Comparison of ENCODE assay signal across 16 cellular contexts in the genomic region with DNA sequence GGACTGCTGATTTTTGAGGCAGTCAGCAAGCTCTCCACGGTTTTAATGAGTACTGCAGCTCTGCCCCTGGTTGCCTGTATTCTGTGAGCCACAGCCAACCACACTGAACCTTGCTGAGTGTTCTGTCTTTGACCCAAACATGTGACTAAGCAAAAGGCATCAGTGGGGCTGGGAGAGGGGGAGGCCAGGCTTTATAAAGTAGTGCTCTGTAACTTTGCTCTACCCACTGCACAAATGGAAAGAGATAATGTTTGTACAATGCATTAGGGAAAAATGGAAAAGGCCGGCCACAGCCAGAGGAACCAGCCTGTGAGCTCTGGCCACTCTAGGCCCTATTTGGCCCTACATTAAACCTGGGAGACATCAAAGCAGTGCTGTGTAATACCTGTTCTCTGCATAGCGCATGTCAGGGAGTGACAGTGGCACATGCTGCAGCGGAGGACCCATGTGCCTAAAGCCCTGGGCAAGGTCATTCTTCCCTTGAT. TPM values are rescaled to one million over a fixed set of nuclear protein-coding genes. Genes with fewer than 3 reads are reported as not detected.
"Had no signal": no experiment of that assay in that cellular context is flagged by ENCODE, and none has a peak within 500 bp of the region (broad histone marks: within the 10 kb centered on the region; RNA-seq: fewer than 3 reads in every experiment).

No MANE protein-coding gene starts in this region.

- H3K4me1 ChIP-seq: adrenal gland, lower lobe of right lung had no signal

- ATAC-seq: activated T-cell treated with anti-CD3 and anti-CD28 coated beads, Interleukin-2, amount 50 U/mL, for 4 hours; lower lobe of right lung; stimulated activated naive CD8-positive, alpha-beta T cell treated with anti-CD3 and anti-CD28 coated beads, Interleukin-15, Interleukin-2, amounts not matched to agents 100 U/mL and 50 U/mL, for 24 hours had no signal

- H3K4me3 ChIP-seq: adrenal gland, coronary artery, esophagus squamous epithelium, lower lobe of right lung, upper lobe of left lung had no signal

- H3K9me3 ChIP-seq: adrenal gland, esophagus squamous epithelium, lower lobe of right lung, upper lobe of left lung had no signal

- DNase-seq: activated CD4-positive, alpha-beta memory T cell treated with anti-CD3 and anti-CD28 coated beads, Interleukin-2, amount 10 ng/mL, durations not matched to agents 7 days and 5 days; activated effector memory CD4-positive, alpha-beta T cell treated with Interleukin-2 at 50 U/mL for 16 hours; activated T-cell treated with anti-CD3 and anti-CD28 coated beads, Interleukin-2, amount 50 U/mL, for 4 hours; adrenal gland; caudate nucleus; effector CD4-positive, alpha-beta T cell; esophagus squamous epithelium; lower lobe of right lung; nephron progenitor cell; stimulated activated CD4-positive, alpha-beta T cell treated with anti-CD3 and anti-CD28 coated beads, Interleukin-4, amount 100 ng/mL, for 4 hours; stimulated activated CD8-positive, alpha-beta memory T cell treated with anti-CD3 and anti-CD28 coated beads, Interleukin-4, amount 100 ng/mL, for 48 hours; stimulated activated naive CD8-positive, alpha-beta T cell treated with anti-CD3 and anti-CD28 coated beads, Interleukin-15, Interleukin-2, amounts not matched to agents 100 U/mL and 50 U/mL, for 24 hours; upper lobe of left lung had no signal

- H3K27me3 ChIP-seq: adrenal gland, esophagus squamous epithelium, upper lobe of left lung had no signal

- H3K36me3 ChIP-seq: adrenal gland, esophagus squamous epithelium, lower lobe of right lung, upper lobe of left lung had no signal

- H3K27ac ChIP-seq: adrenal gland, coronary artery, esophagus squamous epithelium, lower lobe of right lung, upper lobe of left lung, VCaP had no signal

RNA-seq across cellular contexts. Expression of a gene that starts 22.0 kb away (rescaled TPM):
- total RNA-seq: endothelial cell of umbilical vein had no signal
